Comparison of ENCODE assay signal across 32 cellular contexts in the genomic region with DNA sequence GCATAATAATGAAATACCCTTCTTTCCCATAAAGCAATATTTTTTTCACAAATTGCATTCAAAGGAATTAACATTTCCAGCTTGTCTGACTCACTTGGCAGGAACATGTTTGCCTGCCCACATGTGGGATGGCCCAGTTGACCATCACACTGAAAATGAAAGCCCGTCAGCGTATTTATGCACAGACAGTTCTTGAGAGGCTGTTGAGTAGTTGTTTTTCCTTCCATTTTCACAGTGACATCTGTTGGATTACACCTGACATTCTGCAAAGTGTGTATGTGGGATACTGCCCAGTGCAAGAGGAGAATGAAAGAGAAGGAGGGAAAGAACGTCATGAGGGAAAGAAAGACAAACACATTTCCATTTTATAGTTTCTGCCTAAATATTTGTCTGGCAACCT. TPM values are rescaled to one million over a fixed set of nuclear protein-coding genes. Genes with fewer than 3 reads are reported as not detected.
"Had no signal": no experiment of that assay in that cellular context is flagged by ENCODE, and none has a peak within 500 bp of the region (broad histone marks: within the 10 kb centered on the region; RNA-seq: fewer than 3 reads in every experiment).

No MANE protein-coding gene starts in this region.

- FAIRE-seq: bronchial epithelial cell, TTC549 had no signal

- H3K9me3 ChIP-seq: ascending aorta had no signal

- H3K4me3 ChIP-seq: ascending aorta, cardiac muscle cell had no signal

- DNase-seq: activated CD4-positive, alpha-beta memory T cell treated with anti-CD3 and anti-CD28 coated beads, Interleukin-2, amount 10 ng/mL, durations not matched to agents 7 days and 5 days; activated CD4-positive, alpha-beta T cell treated with anti-CD3 and anti-CD28 coated beads for 1 hour; activated CD4-positive, alpha-beta T cell treated with anti-CD3 and anti-CD28 coated beads for 36 hours; activated CD4-positive, alpha-beta T cell treated with anti-CD3 and anti-CD28 coated beads for 48 hours; activated CD4-positive, alpha-beta T cell treated with anti-CD3 and anti-CD28 coated beads, Interleukin-2, amount 10 ng/mL, durations not matched to agents 7 days and 5 days; activated CD4-positive, alpha-beta T cell treated with anti-CD3 and anti-CD28 coated beads, Interleukin-2, amount 50 U/mL, for 48 hours; activated CD4-positive, CD25-positive, alpha-beta regulatory T cell; activated CD8-positive, alpha-beta memory T cell treated with anti-CD3 and anti-CD28 coated beads for 24 hours; activated CD8-positive, alpha-beta memory T cell treated with anti-CD3 and anti-CD28 coated beads, Interleukin-2, amount 10 ng/mL, durations not matched to agents 7 days and 5 days; activated CD8-positive, alpha-beta memory T cell treated with anti-CD3 and anti-CD28 coated beads, Interleukin-2, amount 50 U/mL, for 48 hours; activated CD8-positive, alpha-beta T cell treated with anti-CD3 and anti-CD28 coated beads, Interleukin-2, amount 10 ng/mL, durations not matched to agents 7 days and 5 days; activated effector memory CD4-positive, alpha-beta T cell treated with Interleukin-2 at 50 U/mL for 16 hours; activated gamma-delta T cell; activated naive CD4-positive, alpha-beta T cell treated with anti-CD3 and anti-CD28 coated beads, Interleukin-2, amount 10 ng/mL, durations not matched to agents 7 days and 5 days; activated naive CD4-positive, alpha-beta T cell treated with Interleukin-2 at 50 U/mL for 16 hours; activated naive CD8-positive, alpha-beta T cell treated with anti-CD3 and anti-CD28 coated beads, Interleukin-2, amount 10 ng/mL, durations not matched to agents 7 days and 5 days; activated naive CD8-positive, alpha-beta T cell treated with anti-CD3 and anti-CD28 coated beads, Interleukin-2, amount 50 U/mL, for 24 hours; activated T-cell treated with anti-CD3 and anti-CD28 coated beads, Interleukin-2, amount 50 U/mL, for 24 hours; activated T-cell treated with anti-CD3 and anti-CD28 coated beads, Interleukin-2, amount 50 U/mL, for 48 hours; caudate nucleus; cerebellar nuclear complex; T-helper 2 cell; T-helper 9 cell; WERI-Rb-1 had no signal

- ATAC-seq: activated CD4-positive, alpha-beta T cell treated with anti-CD3 and anti-CD28 coated beads for 36 hours; activated CD4-positive, CD25-positive, alpha-beta regulatory T cell treated with anti-CD3 and anti-CD28 coated beads, Interleukin-2, amount 50 U/mL, for 24 hours; activated CD8-positive, alpha-beta memory T cell treated with anti-CD3 and anti-CD28 coated beads, Interleukin-2, amount 10 ng/mL, durations not matched to agents 7 days and 5 days; activated CD8-positive, alpha-beta T cell treated with anti-CD3 and anti-CD28 coated beads, Interleukin-2, amount 10 ng/mL, durations not matched to agents 7 days and 5 days; activated naive CD8-positive, alpha-beta T cell treated with anti-CD3 and anti-CD28 coated beads, Interleukin-2, amount 50 U/mL, for 24 hours; WTC11 had no signal

- H3K4me1 ChIP-seq: ascending aorta had no signal

- H3K27me3 ChIP-seq: ascending aorta, cardiac muscle cell had no signal

- H3K27ac ChIP-seq: ascending aorta, cardiac muscle cell, WERI-Rb-1 had no signal

- H3K36me3 ChIP-seq: ascending aorta, cardiac muscle cell had no signal

RNA-seq across cellular contexts. Expression of gene HS3ST4, which starts 29.7 kb away (rescaled TPM):
- total RNA-seq: activated CD4-positive, alpha-beta memory T cell treated with anti-CD3 and anti-CD28 coated beads, Interleukin-2, amount 10 ng/mL, durations not matched to agents 7 days and 5 days; activated CD4-positive, alpha-beta T cell treated with anti-CD3 and anti-CD28 coated beads for 36 hours; activated CD4-positive, alpha-beta T cell treated with anti-CD3 and anti-CD28 coated beads, Interleukin-2, amount 10 ng/mL, durations not matched to agents 7 days and 5 days; activated CD8-positive, alpha-beta memory T cell treated with anti-CD3 and anti-CD28 coated beads, Interleukin-2, amount 10 ng/mL, durations not matched to agents 7 days and 5 days; activated CD8-positive, alpha-beta T cell treated with anti-CD3 and anti-CD28 coated beads, Interleukin-2, amount 10 ng/mL, durations not matched to agents 7 days and 5 days; activated naive CD8-positive, alpha-beta T cell treated with anti-CD3 and anti-CD28 coated beads, Interleukin-2, amount 10 ng/mL, durations not matched to agents 7 days and 5 days; activated T-helper 2 cell treated with anti-CD3 and anti-CD28 coated beads, Interferon-gamma antibody, Interleukin-2, Interleukin-4, amounts not matched to agents 10 μg/mL and 5 μg/mL and 100 μg/mL, durations not matched to agents 14 hours and 24 hours and 36 hours; ascending aorta; bronchial epithelial cell; chondrocyte had no signal
